ENCODE assay signal across 20 cellular contexts in genomic region chr16:56628486-56629035, GRCh38. TPM values are rescaled to one million over a fixed set of nuclear protein-coding genes. Genes with fewer than 3 reads are reported as not detected.
DNase-seq lines count a peak whose midpoint lies in the region; ATAC-seq and TF ChIP-seq lines count a peak whose summit lies in the region.
"Had no signal": no experiment of that assay in that cellular context is flagged by ENCODE, and none has a peak within 500 bp of the region (broad histone marks: within the 10 kb centered on the region; RNA-seq: fewer than 3 reads in every experiment).

No MANE protein-coding gene starts in this region.

- H3K4me1 Mint-ChIP-seq in activated naive CD8-positive, alpha-beta T cell treated with anti-CD3 and anti-CD28 coated beads, Interleukin-2, amount 10 ng/mL, durations not matched to agents 7 days and 5 days: peaks cover 20% of the 10 kb centered on the region
- peaks cover 24% of the 10 kb centered on the region for H3K4me1 Mint-ChIP-seq in activated naive CD8-positive, alpha-beta T cell treated with anti-CD3 and anti-CD28 coated beads for 36 hours

- no peak for TF ChIP-seq RAD21 in liver (IDR thresholded peaks at IDR 0.05)

- no peak for ATAC-seq in activated naive CD8-positive, alpha-beta T cell treated with anti-CD3 and anti-CD28 coated beads, Interleukin-2, amount 10 ng/mL, durations not matched to agents 7 days and 5 days (ENCODE audit: low read depth)
- ATAC-seq in upper lobe of right lung (no peak), GM19455 (IDR thresholded peaks at IDR 0.05; ENCODE audit: unreplicated experiment) (no peak)
- ATAC-seq: naive thymus-derived CD8-positive, alpha-beta T cell had no signal

- POLR2A ChIA-PET in activated naive CD8-positive, alpha-beta T cell treated with anti-CD3 and anti-CD28 coated beads, Interleukin-2, amount 10 ng/mL, durations not matched to agents 7 days and 5 days (lab: Charles Lee): no interaction called here

- H3K9me3 ChIP-seq in liver (ENCODE audit: control insufficient read depth in 4 of 4, low read length in 3 of 4) (no peaks in the 10 kb centered on the region), upper lobe of right lung (no peaks in the 10 kb centered on the region)
- H3K9me3 ChIP-seq: HAP-1, Peyer's patch, prostate gland had no signal

- no peak overlapping the region for H3K4me3 ChIP-seq in liver (ENCODE audit: low read depth in 1 of 3, low read length in 3 of 3)
- no peak overlapping the region for H3K4me3 ChIP-seq in upper lobe of right lung
- H3K4me3 ChIP-seq in dorsolateral prefrontal cortex: no peak overlapping the region
- H3K4me3 ChIP-seq: HAP-1, Peyer's patch, prostate gland had no signal

- no peak for DNase-seq in activated naive CD8-positive, alpha-beta T cell treated with anti-CD3 and anti-CD28 coated beads, Interleukin-2, amount 10 ng/mL, durations not matched to agents 7 days and 5 days
- DNase-seq in activated naive CD8-positive, alpha-beta T cell treated with anti-CD3 and anti-CD28 coated beads for 36 hours: no peak
- DNase-seq in amniotic epithelial cell (ENCODE audit: low read depth) (peak; percentile 40), upper lobe of right lung (no peak), dorsolateral prefrontal cortex (no peak), RKO (ENCODE audit: low spot score) (no peak)
- DNase-seq: CD8-positive, alpha-beta memory T cell; glutamatergic neuron; immature natural killer cell; Karpas-422; naive thymus-derived CD8-positive, alpha-beta T cell; NCI-H1417 treated with DMSO at 0.1 percent for 48 hours; NCI-H2171 treated with DMSO at 0.1 percent for 48 hours; Peyer's patch; stimulated activated naive CD4-positive, alpha-beta T cell had no signal

- H3K36me3 ChIP-seq in liver (ENCODE audit: control insufficient read depth in 4 of 4, insufficient read depth in 3 of 4, low read depth in 1 of 4, low read length in 3 of 4) (peaks cover 0 to 3% (median 0%) of the 10 kb centered on the region in 4 donors), upper lobe of right lung (no peaks in the 10 kb centered on the region)
- H3K36me3 ChIP-seq: HAP-1, prostate gland had no signal

- peaks cover 0 to 26% (median 7%) of the 10 kb centered on the region in 4 donors for H3K4me1 ChIP-seq in liver (ENCODE audit: control insufficient read depth in 4 of 4, insufficient read depth in 4 of 4, low read length in 3 of 4)
- H3K4me1 ChIP-seq in upper lobe of right lung: peaks cover 6% of the 10 kb centered on the region
- H3K4me1 ChIP-seq: prostate gland had no signal

- H3K27ac ChIP-seq in liver (ENCODE audit: low read depth in 1 of 2, low read length in 2 of 2): peak overlapping the region; percentile 52 to 83
- peak overlapping the region; percentile 2 for H3K27ac ChIP-seq in upper lobe of right lung
- peak overlapping the region in 11 of 59 donors; percentile 2 to 56 (median 28) for H3K27ac ChIP-seq in dorsolateral prefrontal cortex
- H3K27ac ChIP-seq: Peyer's patch, prostate gland had no signal

- no peak overlapping the region for H3K27ac Mint-ChIP-seq in activated naive CD8-positive, alpha-beta T cell treated with anti-CD3 and anti-CD28 coated beads, Interleukin-2, amount 10 ng/mL, durations not matched to agents 7 days and 5 days
- H3K27ac Mint-ChIP-seq in activated naive CD8-positive, alpha-beta T cell treated with anti-CD3 and anti-CD28 coated beads for 36 hours: no peak overlapping the region
- H3K27ac Mint-ChIP-seq: immature natural killer cell had no signal

- H3K9me3 Mint-ChIP-seq in activated naive CD8-positive, alpha-beta T cell treated with anti-CD3 and anti-CD28 coated beads, Interleukin-2, amount 10 ng/mL, durations not matched to agents 7 days and 5 days: no peaks in the 10 kb centered on the region
- no peaks in the 10 kb centered on the region for H3K9me3 Mint-ChIP-seq in activated naive CD8-positive, alpha-beta T cell treated with anti-CD3 and anti-CD28 coated beads for 36 hours
- H3K9me3 Mint-ChIP-seq: CD8-positive, alpha-beta memory T cell; naive thymus-derived CD8-positive, alpha-beta T cell had no signal

- H3K27me3 Mint-ChIP-seq in activated naive CD8-positive, alpha-beta T cell treated with anti-CD3 and anti-CD28 coated beads, Interleukin-2, amount 10 ng/mL, durations not matched to agents 7 days and 5 days: peaks cover 46% of the 10 kb centered on the region
- H3K27me3 Mint-ChIP-seq in activated naive CD8-positive, alpha-beta T cell treated with anti-CD3 and anti-CD28 coated beads for 36 hours: peaks cover 70% of the 10 kb centered on the region

- intact Hi-C loops in upper lobe of right lung (cut with DNase I) (no loop called here), dorsolateral prefrontal cortex (cut with DNase I) (no loop called here)

- TF ChIP-seq CTCF in liver (IDR thresholded peaks at IDR 0.05; ENCODE audit: low read depth, low read length, missing input control) (no peak), upper lobe of right lung (IDR thresholded peaks at IDR 0.05) (no peak), dorsolateral prefrontal cortex (IDR thresholded peaks at IDR 0.05 in 54 of 56, conservative IDR thresholded peaks at IDR 0.05 in 2 of 56; ENCODE audit: low read depth in 1 of 56, partially characterized antibody in 56 of 56) (no peak)

- H3K36me3 Mint-ChIP-seq in activated naive CD8-positive, alpha-beta T cell treated with anti-CD3 and anti-CD28 coated beads, Interleukin-2, amount 10 ng/mL, durations not matched to agents 7 days and 5 days: peaks cover 2% of the 10 kb centered on the region
- H3K36me3 Mint-ChIP-seq in activated naive CD8-positive, alpha-beta T cell treated with anti-CD3 and anti-CD28 coated beads for 36 hours: peaks cover 1% of the 10 kb centered on the region
- H3K36me3 Mint-ChIP-seq: immature natural killer cell had no signal

- peak overlapping the region; percentile 6 for H3K4me3 Mint-ChIP-seq in activated naive CD8-positive, alpha-beta T cell treated with anti-CD3 and anti-CD28 coated beads, Interleukin-2, amount 10 ng/mL, durations not matched to agents 7 days and 5 days
- no peak overlapping the region for H3K4me3 Mint-ChIP-seq in activated naive CD8-positive, alpha-beta T cell treated with anti-CD3 and anti-CD28 coated beads for 36 hours
- H3K4me3 Mint-ChIP-seq: immature natural killer cell had no signal

- H3K27me3 ChIP-seq in liver (ENCODE audit: control insufficient read depth in 4 of 4, insufficient read depth in 4 of 4, low read length in 3 of 4) (no peaks in the 10 kb centered on the region), upper lobe of right lung (no peaks in the 10 kb centered on the region), dorsolateral prefrontal cortex (peaks cover 0 to 13% (median 0%) of the 10 kb centered on the region in 45 donors)
- H3K27me3 ChIP-seq: Peyer's patch had no signal

- H3K9ac ChIP-seq in liver (ENCODE audit: low read depth in 1 of 2, low read length in 2 of 2): no peak overlapping the region

- WGBS in liver: 58% methylated on average over 7 of the region's 7 CpGs

TF ChIP-seq in liver, 16 proteins besides CTCF, POLR2A, EP300 and RAD21 (continues in another document):
- TF ChIP-seq GABPA (IDR thresholded peaks at IDR 0.05 in 1 of 2, conservative IDR thresholded peaks at IDR 0.05 in 1 of 2) (no peak), HNF4A (conservative IDR thresholded peaks at IDR 0.05) (no peak), EGR1 (IDR thresholded peaks at IDR 0.05; ENCODE audit: low read depth in 2 of 2) (no peak), TAF1 (conservative IDR thresholded peaks at IDR 0.05) (no peak)

RNA-seq across cellular contexts. Expression of gene MT1E, which starts 3.0 kb away (rescaled TPM):
- 10 to 100 TPM; 32.6 to 36.4 TPM for total RNA-seq in activated naive CD8-positive, alpha-beta T cell treated with anti-CD3 and anti-CD28 coated beads, Interleukin-2, amount 10 ng/mL, durations not matched to agents 7 days and 5 days
- total RNA-seq in activated naive CD8-positive, alpha-beta T cell treated with anti-CD3 and anti-CD28 coated beads for 36 hours: 10 to 100 TPM; 67.1 to 68.9 TPM
- 1,000 to 10,000 TPM in 1 of 2 donors, 100 to 1,000 TPM in 1; 206 to 1,831 TPM for total RNA-seq in liver
- 1,000 to 10,000 TPM in 1 of 2 donors, 100 to 1,000 TPM in 1; 336 to 1,280 TPM for polyA plus RNA-seq in liver
- 154 TPM for total RNA-seq in upper lobe of right lung
- total RNA-seq in dorsolateral prefrontal cortex: 100 to 1,000 TPM; 100 to 796 (median 251) TPM

RNA-seq across cellular contexts. Expression of gene MT1M, which starts 3.9 kb away (rescaled TPM):
- total RNA-seq in activated naive CD8-positive, alpha-beta T cell treated with anti-CD3 and anti-CD28 coated beads, Interleukin-2, amount 10 ng/mL, durations not matched to agents 7 days and 5 days: not detected
- total RNA-seq in activated naive CD8-positive, alpha-beta T cell treated with anti-CD3 and anti-CD28 coated beads for 36 hours: not detected
- total RNA-seq in liver: 100 to 1,000 TPM in 1 of 2 donors, 10 to 100 TPM in 1; 20.4 to 159 TPM
- polyA plus RNA-seq in liver: 100 to 1,000 TPM; 229 to 343 TPM
- 40.3 TPM for total RNA-seq in upper lobe of right lung
- total RNA-seq in dorsolateral prefrontal cortex: 100 to 1,000 TPM in 20 of 120 experiments, 10 to 100 TPM in 100; 16.9 to 238 (median 60.1) TPM
- total RNA-seq: astrocyte; CD8-positive, alpha-beta memory T cell; naive thymus-derived CD8-positive, alpha-beta T cell had no signal
- polyA plus RNA-seq: CD8-positive, alpha-beta memory T cell; immature natural killer cell; naive thymus-derived CD8-positive, alpha-beta T cell had no signal

RNA-seq across cellular contexts. Expression of gene MT1A, which starts 9.9 kb away (rescaled TPM):
- not detected for total RNA-seq in activated naive CD8-positive, alpha-beta T cell treated with anti-CD3 and anti-CD28 coated beads, Interleukin-2, amount 10 ng/mL, durations not matched to agents 7 days and 5 days
- total RNA-seq in activated naive CD8-positive, alpha-beta T cell treated with anti-CD3 and anti-CD28 coated beads for 36 hours: not detected
- 10 to 100 TPM; 10.1 to 21.9 TPM for total RNA-seq in liver
- 100 to 1,000 TPM; 127 to 511 TPM for polyA plus RNA-seq in liver
- total RNA-seq in upper lobe of right lung: 4.9 TPM
- total RNA-seq in dorsolateral prefrontal cortex: 10 to 100 TPM in 28 of 120 experiments, 1 to 10 TPM in 79, under 1 TPM in 1, not detected in 12; 0.93 to 64.6 (median 6.1) TPM
- total RNA-seq: astrocyte; naive thymus-derived CD8-positive, alpha-beta T cell had no signal
- polyA plus RNA-seq: CD8-positive, alpha-beta memory T cell; immature natural killer cell; naive thymus-derived CD8-positive, alpha-beta T cell had no signal

RNA-seq across cellular contexts. Expression of gene MT2A, which starts 20.2 kb away (rescaled TPM):
- 100 to 1,000 TPM; 115 to 135 TPM for total RNA-seq in activated naive CD8-positive, alpha-beta T cell treated with anti-CD3 and anti-CD28 coated beads, Interleukin-2, amount 10 ng/mL, durations not matched to agents 7 days and 5 days
- 100 to 1,000 TPM; 124 to 126 TPM for total RNA-seq in activated naive CD8-positive, alpha-beta T cell treated with anti-CD3 and anti-CD28 coated beads for 36 hours
- total RNA-seq in liver (100 to 1,000 TPM in 1 of 2 donors, 10 to 100 TPM in 1; 45.8 to 387 TPM), upper lobe of right lung (349 TPM), dorsolateral prefrontal cortex (1,000 to 10,000 TPM in 1 of 120 experiments, 100 to 1,000 TPM in 119; 138 to 1,007 (median 334) TPM)
- polyA plus RNA-seq in liver: 1,000 to 10,000 TPM; 4,079 to 5,206 TPM

RNA-seq across cellular contexts. Expression of gene MT1B, which starts 23.1 kb away (rescaled TPM):
- total RNA-seq in activated naive CD8-positive, alpha-beta T cell treated with anti-CD3 and anti-CD28 coated beads, Interleukin-2, amount 10 ng/mL, durations not matched to agents 7 days and 5 days: not detected
- not detected for total RNA-seq in activated naive CD8-positive, alpha-beta T cell treated with anti-CD3 and anti-CD28 coated beads for 36 hours
- total RNA-seq in liver: 1 to 10 TPM in 1 of 2 donors, not detected in 1; 1.5 TPM
- polyA plus RNA-seq in liver: 1 to 10 TPM in 1 of 2 donors, not detected in 1; 1.2 TPM
- not detected for total RNA-seq in upper lobe of right lung
- total RNA-seq in dorsolateral prefrontal cortex: not detected
- total RNA-seq: astrocyte; CD8-positive, alpha-beta memory T cell; naive thymus-derived CD8-positive, alpha-beta T cell; prostate gland had no signal
- polyA plus RNA-seq: CD8-positive, alpha-beta memory T cell; immature natural killer cell; naive thymus-derived CD8-positive, alpha-beta T cell had no signal

Comparison
In these comparisons a context has a peak if more than half of its experiments do, and no peak if none do; other contexts are left out.
1. RNA of gene MT1M, which starts 3.9 kb away (total RNA-seq): 20.4 to 159 TPM in liver, 16.9 to 238 TPM in dorsolateral prefrontal cortex and 40.3 TPM in upper lobe of right lung (single experiment); not detected in activated naive CD8-positive, alpha-beta T cell treated with anti-CD3 and anti-CD28 coated beads for 36 hours and not detected in activated naive CD8-positive, alpha-beta T cell treated with anti-CD3 and anti-CD28 coated beads, Interleukin-2, amount 10 ng/mL, durations not matched to agents 7 days and 5 days; every median in the first group is over 10 times any median in the second.